1 cellular context compared by ENCODE assay signal in genomic region chr2:111944536-111945210, GRCh38.
TF ChIP-seq lines count a peak whose summit lies in the region.

No MANE protein-coding gene starts in this region.

TF ChIP-seq in HepG2, 621 proteins besides CTCF, POLR2A, EP300 and RAD21 (continued from another document and continues in another):
- no peak for TF ChIP-seq ZNF276 (CRISPR knock-in tag; IDR thresholded peaks at IDR 0.05; ENCODE audit: low read depth)
- no peak for TF ChIP-seq MXD4 (CRISPR knock-in tag; IDR thresholded peaks at IDR 0.05)
- TF ChIP-seq YEATS4 (CRISPR knock-in tag; IDR thresholded peaks at IDR 0.05; ENCODE audit: borderline replicate concordance): 0 out of 2 replicates have a peak, but pooled peaks have one; percentile 37
- TF ChIP-seq RFXANK (CRISPR knock-in tag; IDR thresholded peaks at IDR 0.05): no peak
- TF ChIP-seq ELF3 (CRISPR knock-in tag; IDR thresholded peaks at IDR 0.05): no peak
- no peak for TF ChIP-seq AKNA (CRISPR knock-in tag; IDR thresholded peaks at IDR 0.05; ENCODE audit: borderline replicate concordance)
- TF ChIP-seq ZSCAN9 (CRISPR knock-in tag; IDR thresholded peaks at IDR 0.05; ENCODE audit: borderline replicate concordance): no peak; the same call in 1 of the 2 replicates
- no peak for TF ChIP-seq ZNF598 (CRISPR knock-in tag; IDR thresholded peaks at IDR 0.05; ENCODE audit: borderline replicate concordance)
- TF ChIP-seq GMEB1 (CRISPR knock-in tag; IDR thresholded peaks at IDR 0.05; ENCODE audit: borderline replicate concordance): no peak; the same call in 1 of the 2 replicates
- no peak for TF ChIP-seq NR2C2 (CRISPR knock-in tag; IDR thresholded peaks at IDR 0.05; ENCODE audit: borderline replicate concordance)
- 0 out of 2 replicates have a peak, but pooled peaks have one; percentile 26 for TF ChIP-seq RERE (CRISPR knock-in tag; IDR thresholded peaks at IDR 0.05; ENCODE audit: low read depth)
- TF ChIP-seq NRL (CRISPR knock-in tag; IDR thresholded peaks at IDR 0.05; ENCODE audit: borderline replicate concordance): no peak
- no peak for TF ChIP-seq ZNF672 (CRISPR knock-in tag; IDR thresholded peaks at IDR 0.05)
- 0 out of 2 replicates have a peak, but pooled peaks have one; percentile 74 for TF ChIP-seq ZNF44 (CRISPR knock-in tag; IDR thresholded peaks at IDR 0.05)
- TF ChIP-seq ATF1 (CRISPR knock-in tag; IDR thresholded peaks at IDR 0.05): peak; percentile 25; the same call in 1 of the 2 replicates
- no peak for TF ChIP-seq SIX1 (CRISPR knock-in tag; IDR thresholded peaks at IDR 0.05; ENCODE audit: borderline replicate concordance)
- no peak for TF ChIP-seq ELF1 (CRISPR knock-in tag; IDR thresholded peaks at IDR 0.05)
- TF ChIP-seq ZNF646 (CRISPR knock-in tag; IDR thresholded peaks at IDR 0.05): no peak
- TF ChIP-seq ZNF101 (CRISPR knock-in tag; IDR thresholded peaks at IDR 0.05; ENCODE audit: borderline replicate concordance, low read depth): no peak
- no peak for TF ChIP-seq ZNF160 (CRISPR knock-in tag; IDR thresholded peaks at IDR 0.05)
